In genomic region chr11:113715273-113715672, GRCh38 we compare ENCODE assay signal across 1 cellular context.
A peak's percentile ranks its signal among the peaks of the same experiment; 100 is the strongest.
TF ChIP-seq lines count a peak whose summit lies in the region.

No MANE protein-coding gene starts in this region.

TF ChIP-seq in K562, 482 proteins besides CTCF, POLR2A, EP300 and RAD21 (continued from another document and continues in another):
- TF ChIP-seq GTF3C2 (IDR thresholded peaks at IDR 0.05; ENCODE audit: borderline replicate concordance, extremely low read depth, insufficient read length) (no peak), MIER1 (IDR thresholded peaks at IDR 0.05; ENCODE audit: low read depth) (no peak), RCOR1 (IDR thresholded peaks at IDR 0.05; ENCODE audit: borderline replicate concordance in 1 of 2, low read depth in 2 of 2, low read length in 2 of 2) (no peak), ZSCAN29 (IDR thresholded peaks at IDR 0.05) (peak; percentile 91), DPF2 (IDR thresholded peaks at IDR 0.05) (peak; percentile 60; the same call in 1 of the 2 replicates), ZNF551 (CRISPR knock-in tag; IDR thresholded peaks at IDR 0.05) (no peak), PTBP1 (IDR thresholded peaks at IDR 0.05; ENCODE audit: low read depth, low read length) (no peak), ZNF316 (IDR thresholded peaks at IDR 0.05) (peak; percentile 57), ZNF311 (CRISPR knock-in tag; IDR thresholded peaks at IDR 0.05) (no peak), ZNF232 (CRISPR knock-in tag; IDR thresholded peaks at IDR 0.05) (no peak), ZMIZ1 (IDR thresholded peaks at IDR 0.05; ENCODE audit: low read depth in 2 of 2, low read length in 2 of 2) (no peak), ZFP1 (CRISPR knock-in tag; IDR thresholded peaks at IDR 0.05) (no peak), CBFA2T3 (IDR thresholded peaks at IDR 0.05) (peak; percentile 55), ZKSCAN8 (CRISPR knock-in tag; IDR thresholded peaks at IDR 0.05) (no peak), PTTG1 (tag; IDR thresholded peaks at IDR 0.05; ENCODE audit: low read depth) (no peak), ZNF274 (IDR thresholded peaks at IDR 0.05; ENCODE audit: borderline replicate concordance, low read depth, low read length) (no peak), BRF2 (IDR thresholded peaks at IDR 0.05; ENCODE audit: borderline replicate concordance, insufficient read depth, insufficient read length) (no peak), ESRRA (IDR thresholded peaks at IDR 0.05; ENCODE audit: borderline replicate concordance, low read depth) (no peak), HCFC1 (IDR thresholded peaks at IDR 0.05; ENCODE audit: low read depth, low read length) (no peak), HNRNPLL (IDR thresholded peaks at IDR 0.05; ENCODE audit: low read depth, low read length, poor library complexity, severe bottlenecking) (no peak), ZNF174 (CRISPR knock-in tag; IDR thresholded peaks at IDR 0.05) (no peak), THAP12 (CRISPR knock-in tag; IDR thresholded peaks at IDR 0.05) (no peak), E2F1 (CRISPR knock-in tag; IDR thresholded peaks at IDR 0.05) (no peak), HES1 (IDR thresholded peaks at IDR 0.05; ENCODE audit: low read depth) (no peak), NR1H2 (CRISPR knock-in tag; IDR thresholded peaks at IDR 0.05) (no peak), USF2 (CRISPR knock-in tag; IDR thresholded peaks at IDR 0.05) (no peak), TCF3 (CRISPR knock-in tag; IDR thresholded peaks at IDR 0.05) (peak; percentile 65; the same call in 1 of the 2 replicates), SMARCA4 (IDR thresholded peaks at IDR 0.05) (peak; percentile 66; the same call in 1 of the 2 replicates), NFATC3 (IDR thresholded peaks at IDR 0.05) (no peak), ZSCAN32 (CRISPR knock-in tag; IDR thresholded peaks at IDR 0.05) (no peak), ZNF3 (CRISPR knock-in tag; IDR thresholded peaks at IDR 0.05) (no peak), JUND (IDR thresholded peaks at IDR 0.05; ENCODE audit: borderline replicate concordance, low read depth, low read length) (peak; percentile 46; the same call in 1 of the 2 replicates), JUND (tag; IDR thresholded peaks at IDR 0.05; ENCODE audit: borderline replicate concordance, low read depth, low read length) (0 out of 3 replicates have a peak, but pooled peaks have one; percentile 10), IRF9 (tag; IDR thresholded peaks at IDR 0.05) (no peak), MXD1 (CRISPR knock-in tag; IDR thresholded peaks at IDR 0.05; ENCODE audit: borderline replicate concordance, poor library complexity, severe bottlenecking) (no peak), C11orf30 (IDR thresholded peaks at IDR 0.05; ENCODE audit: low read depth) (peak; percentile 57; the same call in 1 of the 2 replicates), SMARCB1 (IDR thresholded peaks at IDR 0.05; ENCODE audit: insufficient read length, low read depth) (no peak), ZNF398 (CRISPR knock-in tag; IDR thresholded peaks at IDR 0.05) (no peak), IRF2 (CRISPR knock-in tag; IDR thresholded peaks at IDR 0.05) (no peak), DACH1 (IDR thresholded peaks at IDR 0.05; ENCODE audit: partially characterized antibody) (no peak), HEY1 (CRISPR knock-in tag; IDR thresholded peaks at IDR 0.05; ENCODE audit: borderline replicate concordance) (no peak), TAL1 (IDR thresholded peaks at IDR 0.05) (peak; percentile 23; the same call in 1 of the 2 replicates), CHD2 (IDR thresholded peaks at IDR 0.05; ENCODE audit: low read depth, low read length) (no peak), FOXO4 (CRISPR knock-in tag; IDR thresholded peaks at IDR 0.05) (no peak), EHMT2 (IDR thresholded peaks at IDR 0.05) (0 out of 2 replicates have a peak, but pooled peaks have one; percentile 33), NFE2 (IDR thresholded peaks at IDR 0.05; ENCODE audit: low read depth) (0 out of 2 replicates have a peak, but pooled peaks have one; percentile 19), BMI1 (IDR thresholded peaks at IDR 0.05; ENCODE audit: low read length) (no peak), ATF3 (IDR thresholded peaks at IDR 0.05) (peak; percentile 37; the same call in 1 of the 2 replicates), ATF3 (CRISPR knock-in tag; conservative IDR thresholded peaks at IDR 0.05) (no peak)
